In the genomic region with DNA sequence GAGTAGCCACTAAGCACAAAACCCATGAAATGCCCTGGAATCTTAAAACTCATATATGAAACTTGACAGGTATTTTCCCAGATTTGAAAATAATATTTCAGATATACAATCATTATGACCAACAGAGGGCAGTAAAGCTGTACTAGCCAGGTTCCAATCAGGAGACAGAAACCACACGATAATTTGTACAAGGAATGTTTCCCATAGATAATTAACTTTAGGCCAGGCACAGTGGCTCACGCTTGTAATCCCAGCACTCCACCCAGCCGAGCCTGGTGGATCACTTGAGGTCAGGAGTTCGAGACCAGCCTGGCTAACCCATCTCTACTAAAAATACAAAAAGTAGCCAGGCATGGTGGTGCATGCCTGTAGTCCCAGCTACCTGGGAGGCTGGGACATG, we compare ENCODE assay signal across 9 cellular contexts. TPM values are rescaled to one million over a fixed set of nuclear protein-coding genes. Genes with fewer than 3 reads are reported as not detected.
DNase-seq lines count a peak whose midpoint lies in the region; TF ChIP-seq lines count a peak whose summit lies in the region.
"Had no signal": no experiment of that assay in that cellular context is flagged by ENCODE, and none has a peak within 500 bp of the region (broad histone marks: within the 10 kb centered on the region; RNA-seq: fewer than 3 reads in every experiment).

No MANE protein-coding gene starts in this region.

- H3K27ac ChIP-seq in DOHH2 (ENCODE audit: low read depth, low read length) (no peak overlapping the region), Karpas-422 (ENCODE audit: low read length) (no peak overlapping the region), liver (ENCODE audit: low read depth in 1 of 2, low read length in 2 of 2) (no peak overlapping the region)

- peaks cover 19% of the 10 kb centered on the region; the same call in 1 of the 2 replicates for H3K9me3 ChIP-seq in DOHH2 (ENCODE audit: control insufficient read depth, insufficient read depth, low read length)
- peaks cover 12% of the 10 kb centered on the region for H3K9me3 ChIP-seq in Karpas-422 (ENCODE audit: low read length)
- H3K9me3 ChIP-seq in adipocyte (ENCODE audit: control insufficient read depth, low read length), result peaks cover 4% of the 10 kb centered on the region
- no peaks in the 10 kb centered on the region for H3K9me3 ChIP-seq in liver (ENCODE audit: control insufficient read depth in 4 of 4, low read length in 3 of 4)

- no peaks in the 10 kb centered on the region for H3K9me2 ChIP-seq in DOHH2 (replicated peaks; ENCODE audit: control insufficient read depth, low read length)
- H3K9me2 ChIP-seq in Karpas-422 (replicated peaks; ENCODE audit: insufficient read depth, low read length), result no peaks in the 10 kb centered on the region

- H3K4me2 ChIP-seq in DOHH2 (ENCODE audit: low read length) (no peak overlapping the region), Karpas-422 (ENCODE audit: low read depth, low read length, poor library complexity, severe bottlenecking) (no peak overlapping the region)

- H3K4me1 ChIP-seq in DOHH2 (ENCODE audit: control insufficient read depth, low read length), result peaks cover 7% of the 10 kb centered on the region; the same call in 1 of the 2 replicates
- no peaks in the 10 kb centered on the region for H3K4me1 ChIP-seq in Karpas-422 (ENCODE audit: low read length)
- peaks cover 19% of the 10 kb centered on the region for H3K4me1 ChIP-seq in adipocyte (ENCODE audit: control insufficient read depth, insufficient read depth, low read length)
- H3K4me1 ChIP-seq in liver (ENCODE audit: control insufficient read depth in 4 of 4, insufficient read depth in 4 of 4, low read length in 3 of 4), result no peaks in the 10 kb centered on the region

- WGBS in liver, result 37% methylated on average over 4 of the region's 4 CpGs

- H3K27me3 ChIP-seq in DOHH2 (ENCODE audit: control insufficient read depth, low read length) (peaks cover 17% of the 10 kb centered on the region), Karpas-422 (ENCODE audit: low read length) (no peaks in the 10 kb centered on the region), adipocyte (replicated peaks; ENCODE audit: control insufficient read depth, insufficient read depth, low read length) (peaks cover 8% of the 10 kb centered on the region), liver (ENCODE audit: control insufficient read depth in 4 of 4, insufficient read depth in 4 of 4, low read length in 3 of 4) (peaks cover 0 to 6% (median 0%) of the 10 kb centered on the region in 4 donors)

- H3K4me3 ChIP-seq in DOHH2 (ENCODE audit: low read length), result no peak overlapping the region
- no peak overlapping the region for H3K4me3 ChIP-seq in Karpas-422 (ENCODE audit: low read length)
- no peak overlapping the region for H3K4me3 ChIP-seq in adipocyte (ENCODE audit: low read length)
- no peak overlapping the region for H3K4me3 ChIP-seq in liver (ENCODE audit: low read depth in 1 of 3, low read length in 3 of 3)

- H2AFZ ChIP-seq in Karpas-422 (ENCODE audit: low read length), result no peak overlapping the region

- TF ChIP-seq CTCF in DOHH2 (IDR thresholded peaks at IDR 0.05; ENCODE audit: low read depth, low read length, poor library complexity, severe bottlenecking) (peak; percentile 64), liver (IDR thresholded peaks at IDR 0.05; ENCODE audit: low read depth, low read length, missing input control) (peak; percentile 26)

- peak; percentile 61 for DNase-seq in Karpas-422
- DNase-seq in adipocyte (ENCODE audit: low read depth), result peak; percentile 70
- no peak for DNase-seq in GOT3 (lab: John Stamatoyannopoulos, UW)
- no peak for DNase-seq in 8988T
- DNase-seq in NCI-H1930 (lab: John Stamatoyannopoulos, UW), result no peak
- no peak for DNase-seq in NCI-H345 treated with DMSO at 0.1 percent for 48 hours (lab: John Stamatoyannopoulos, UW; ENCODE audit: unreplicated experiment)
- DNase-seq: activated naive CD8-positive, alpha-beta T cell treated with anti-CD3 and anti-CD28 coated beads, Interleukin-2, amount 10 ng/mL, durations not matched to agents 7 days and 5 days had no signal

- TF ChIP-seq RAD21 in liver (IDR thresholded peaks at IDR 0.05), result peak; percentile 50 to 69

- peaks cover 6% of the 10 kb centered on the region; the same call in 1 of the 2 replicates for H3F3A ChIP-seq in DOHH2 (ENCODE audit: control insufficient read depth, insufficient read depth)

- H3K36me3 ChIP-seq in DOHH2 (ENCODE audit: control insufficient read depth, low read length) (no peaks in the 10 kb centered on the region), Karpas-422 (ENCODE audit: insufficient read depth, low read length) (no peaks in the 10 kb centered on the region), adipocyte (ENCODE audit: control insufficient read depth, insufficient read depth, low read length, severe bottlenecking) (no peaks in the 10 kb centered on the region), liver (ENCODE audit: control insufficient read depth in 4 of 4, insufficient read depth in 3 of 4, low read depth in 1 of 4, low read length in 3 of 4) (no peaks in the 10 kb centered on the region)

- H3K9ac ChIP-seq in Karpas-422 (ENCODE audit: low read length), result no peak overlapping the region
- no peak overlapping the region for H3K9ac ChIP-seq in adipocyte (ENCODE audit: low read length)
- H3K9ac ChIP-seq in liver (ENCODE audit: low read depth in 1 of 2, low read length in 2 of 2), result no peak overlapping the region

- H3K79me2 ChIP-seq in DOHH2 (ENCODE audit: control insufficient read depth, low read length), result no peaks in the 10 kb centered on the region
- H3K79me2 ChIP-seq in Karpas-422 (ENCODE audit: low read length), result no peaks in the 10 kb centered on the region

- H4K20me1 ChIP-seq in DOHH2 (ENCODE audit: control insufficient read depth, insufficient read depth, low read depth, low read length), result no peaks in the 10 kb centered on the region
- no peaks in the 10 kb centered on the region for H4K20me1 ChIP-seq in Karpas-422 (ENCODE audit: insufficient read depth, low read depth, low read length)

TF ChIP-seq in liver, 16 proteins besides CTCF, POLR2A, EP300 and RAD21:
- no peak for TF ChIP-seq YY1 (IDR thresholded peaks at IDR 0.05)

RNA-seq across cellular contexts. Expression of a gene that starts 31.0 kb away (rescaled TPM):
- 40.0 and 53.0 TPM in 2 replicates for total RNA-seq in Karpas-422 (2014; rRNA removed; shearing (Covaris generic); ENCODE audit: low replicate concordance)
- 10 to 100 TPM; 14.0 to 27.9 TPM for total RNA-seq in liver
- polyA plus RNA-seq in liver, result 10 to 100 TPM; 18.7 to 19.0 TPM

Comparison
In these comparisons a context has a peak if more than half of its experiments do, and no peak if none do; other contexts are left out.
1. DNase-seq: peak in Karpas-422 (single experiment) and adipocyte (single experiment); none in GOT3 (single experiment), 8988T (single experiment), NCI-H1930 (0 of 2) and NCI-H345 treated with DMSO at 0.1 percent for 48 hours (single experiment).